Comparison of ENCODE assay signal across 16 cellular contexts in genomic region chr2:148899638-148900318, GRCh38. TPM values are rescaled to one million over a fixed set of nuclear protein-coding genes. Genes with fewer than 3 reads are reported as not detected.
DNase-seq lines count a peak whose midpoint lies in the region; TF ChIP-seq lines count a peak whose summit lies in the region.
"Had no signal": no experiment of that assay in that cellular context is flagged by ENCODE, and none has a peak within 500 bp of the region (broad histone marks: within the 10 kb centered on the region; RNA-seq: fewer than 3 reads in every experiment).

No MANE protein-coding gene starts in this region.

- no peak overlapping the region for H3K4me3 Mint-ChIP-seq in osteocyte (ENCODE audit: unreplicated experiment)
- H3K4me3 Mint-ChIP-seq: CD4-positive, CD25-positive, alpha-beta regulatory T cell; T-helper 1 cell treated with Interleukin-12 subunit alpha and Interleukin-12 subunit beta and Interleukin-4 antibody, amounts not matched to agents 30 μg/mL and 1 μg/mL, for 36 hours had no signal

- no peaks in the 10 kb centered on the region for H3K27me3 Mint-ChIP-seq in osteocyte (ENCODE audit: unreplicated experiment)

- peak overlapping the region; percentile 45; the same call in 1 of the 2 replicates for H3K27ac ChIP-seq in VCaP
- H3K27ac ChIP-seq: Peyer's patch had no signal

- DNase-seq in NCI-H510A treated with DMSO at 0.1 percent for 48 hours (lab: John Stamatoyannopoulos, UW) (peak; percentile 10), NCI-H510A (lab: John Stamatoyannopoulos, UW) (no peak), NCI-H146 (lab: John Stamatoyannopoulos, UW) (peak; percentile 17), osteocyte (ENCODE audit: extremely low spot score, unreplicated experiment) (no peak), inferior parietal cortex (ENCODE audit: extremely low spot score) (no peak)
- no peak for DNase-seq in activated naive CD4-positive, alpha-beta T cell treated with anti-CD3 and anti-CD28 coated beads, Interleukin-2, amount 50 U/mL, for 16 hours
- DNase-seq: ACHN; CD4-positive, CD25-positive, alpha-beta regulatory T cell; EL; KG1; MG63; NCI-H524 treated with DMSO at 0.1 percent for 48 hours; Peyer's patch; Right ventricle myocardium superior had no signal

- H3K36me3 Mint-ChIP-seq in osteocyte (ENCODE audit: unreplicated experiment): no peaks in the 10 kb centered on the region

- TF ChIP-seq CTCF in VCaP (conservative IDR thresholded peaks at IDR 0.05) (no peak), osteocyte (IDR thresholded peaks at IDR 0.05) (no peak)

- H3K4me1 Mint-ChIP-seq in osteocyte (ENCODE audit: unreplicated experiment): peaks cover 17% of the 10 kb centered on the region
- H3K4me1 Mint-ChIP-seq: CD4-positive, CD25-positive, alpha-beta regulatory T cell had no signal

- H3K9me3 Mint-ChIP-seq in osteocyte (ENCODE audit: unreplicated experiment): no peaks in the 10 kb centered on the region
- H3K9me3 Mint-ChIP-seq: CD4-positive, CD25-positive, alpha-beta regulatory T cell; T-helper 1 cell treated with Interleukin-12 subunit alpha and Interleukin-12 subunit beta and Interleukin-4 antibody, amounts not matched to agents 30 μg/mL and 1 μg/mL, for 36 hours had no signal

- peak overlapping the region; percentile 66 for H3K27ac Mint-ChIP-seq in osteocyte (ENCODE audit: unreplicated experiment)
- H3K27ac Mint-ChIP-seq: CD4-positive, CD25-positive, alpha-beta regulatory T cell; T-helper 1 cell treated with Interleukin-12 subunit alpha and Interleukin-12 subunit beta and Interleukin-4 antibody, amounts not matched to agents 30 μg/mL and 1 μg/mL, for 36 hours had no signal

RNA-seq across cellular contexts. Expression of gene KIF5C, which starts 24.8 kb away (rescaled TPM):
- total RNA-seq in osteocyte: 10.2 and 10.7 TPM in 2 replicates

Comparison
In these comparisons a context has a peak if more than half of its experiments do, and no peak if none do; other contexts are left out.
1. DNase-seq: peak in NCI-H510A treated with DMSO at 0.1 percent for 48 hours (single experiment) and NCI-H146 (single experiment); none in NCI-H510A (single experiment), osteocyte (single experiment), activated naive CD4-positive, alpha-beta T cell treated with anti-CD3 and anti-CD28 coated beads, Interleukin-2, amount 50 U/mL, for 16 hours (single experiment) and inferior parietal cortex (single experiment).